Comparison of ENCODE assay signal across 10 cellular contexts in genomic region chr1:84164156-84164555, GRCh38. TPM values are rescaled to one million over a fixed set of nuclear protein-coding genes. Genes with fewer than 3 reads are reported as not detected.
DNase-seq lines count a peak whose midpoint lies in the region; ATAC-seq and TF ChIP-seq lines count a peak whose summit lies in the region.
"Had no signal": no experiment of that assay in that cellular context is flagged by ENCODE, and none has a peak within 500 bp of the region (broad histone marks: within the 10 kb centered on the region; RNA-seq: fewer than 3 reads in every experiment).

No MANE protein-coding gene starts in this region.

- H3K4me1 Mint-ChIP-seq in stimulated activated memory B cell treated with anti-CD40 and anti-IgM and Interleukin-4, amounts not matched to agents 10 μg/mL and 1 μg/mL and 100 μg/mL, for 72 hours = peaks cover 69% of the 10 kb centered on the region
- peaks cover 7% of the 10 kb centered on the region for H3K4me1 Mint-ChIP-seq in nephron progenitor cell

- CTCF ChIA-PET in Panc1 (lab: Charles Lee) = no interaction called here

- H3K27ac Mint-ChIP-seq in stimulated activated memory B cell treated with anti-CD40 and anti-IgM and Interleukin-4, amounts not matched to agents 10 μg/mL and 1 μg/mL and 100 μg/mL, for 72 hours = no peak overlapping the region
- H3K27ac Mint-ChIP-seq in nephron progenitor cell = no peak overlapping the region

- H3K4me3 ChIP-seq in right cardiac atrium (ENCODE audit: low read length) (peak overlapping the region; percentile 35), Panc1 (ENCODE audit: low read depth in 2 of 2, low read length in 2 of 2) (peak overlapping the region; percentile 36 to 53), dorsolateral prefrontal cortex (peak overlapping the region; percentile 35 to 77 (median 62)), suprapubic skin (peak overlapping the region; percentile 14)

- TF ChIP-seq CTCF in Panc1 (IDR thresholded peaks at IDR 0.05) = no peak
- TF ChIP-seq CTCF in dorsolateral prefrontal cortex (IDR thresholded peaks at IDR 0.05 in 54 of 56, conservative IDR thresholded peaks at IDR 0.05 in 2 of 56; ENCODE audit: low read depth in 1 of 56, partially characterized antibody in 56 of 56) = peak in 1 of 56 donors; percentile 17
- no peak for TF ChIP-seq CTCF in suprapubic skin (IDR thresholded peaks at IDR 0.05)
- no peak for TF ChIP-seq CTCF in nephron progenitor cell (IDR thresholded peaks at IDR 0.05)

- POLR2A ChIA-PET in Panc1 (lab: Charles Lee) = interaction anchor here (0.5 to 0.8 kb wide), 4 partner anchors 25 to 456 kb away, joined by 3 to 11 read pairs (median 4); no protein-coding TSS in a partner anchor

- peaks cover 6% of the 10 kb centered on the region for H3K36me3 Mint-ChIP-seq in stimulated activated memory B cell treated with anti-CD40 and anti-IgM and Interleukin-4, amounts not matched to agents 10 μg/mL and 1 μg/mL and 100 μg/mL, for 72 hours
- peaks cover 14% of the 10 kb centered on the region for H3K36me3 Mint-ChIP-seq in nephron progenitor cell (ENCODE audit: low read depth)

- no peaks in the 10 kb centered on the region for H3K4me1 ChIP-seq in right cardiac atrium (ENCODE audit: control insufficient read depth, insufficient read depth, low read length)
- H3K4me1 ChIP-seq in Panc1 (ENCODE audit: control insufficient read depth, insufficient read depth, low read length) = peaks cover 27% of the 10 kb centered on the region; the same call in 1 of the 2 replicates
- no peaks in the 10 kb centered on the region for H3K4me1 ChIP-seq in suprapubic skin

- BruUV-seq in Panc1 (replicated peaks; lab: Mats Ljungman, UMichigan) = no TSS peak

- no peak overlapping the region for H3K4me3 Mint-ChIP-seq in stimulated activated memory B cell treated with anti-CD40 and anti-IgM and Interleukin-4, amounts not matched to agents 10 μg/mL and 1 μg/mL and 100 μg/mL, for 72 hours
- no peak overlapping the region for H3K4me3 Mint-ChIP-seq in nephron progenitor cell

- no peaks in the 10 kb centered on the region for H3K36me3 ChIP-seq in Panc1 (ENCODE audit: control insufficient read depth, insufficient read depth, low read length)
- H3K36me3 ChIP-seq in suprapubic skin = no peaks in the 10 kb centered on the region
- H3K36me3 ChIP-seq: transverse colon had no signal

- no peaks in the 10 kb centered on the region for H3K27me3 ChIP-seq in right cardiac atrium (ENCODE audit: control insufficient read depth, insufficient read depth)
- no peaks in the 10 kb centered on the region for H3K27me3 ChIP-seq in Panc1 (ENCODE audit: control insufficient read depth, insufficient read depth, low read length)
- H3K27me3 ChIP-seq in dorsolateral prefrontal cortex = no peaks in the 10 kb centered on the region
- no peaks in the 10 kb centered on the region for H3K27me3 ChIP-seq in suprapubic skin
- H3K27me3 ChIP-seq: transverse colon had no signal

- WGBS in right cardiac atrium = 59% methylated on average over 5 of the region's 5 CpGs
- WGBS in suprapubic skin = 73% methylated on average over 5 of the region's 5 CpGs

- in situ Hi-C loops in Panc1 (cut with HindIII; ENCODE audit: low pct_unique_long_range_greater_than_20kb, low sequenced_read_pairs) = no loop called here

- ATAC-seq in right cardiac atrium (no peak), Right ventricle myocardium inferior (no peak), Panc1 (peak; percentile 86)
- ATAC-seq in stimulated activated memory B cell treated with anti-CD40 and anti-IgM and Interleukin-4, amounts not matched to agents 10 μg/mL and 1 μg/mL and 100 μg/mL, for 72 hours = no peak

- H3K9me3 Mint-ChIP-seq in stimulated activated memory B cell treated with anti-CD40 and anti-IgM and Interleukin-4, amounts not matched to agents 10 μg/mL and 1 μg/mL and 100 μg/mL, for 72 hours = peaks cover 4% of the 10 kb centered on the region
- H3K9me3 Mint-ChIP-seq in nephron progenitor cell = peaks cover 18% of the 10 kb centered on the region

- intact Hi-C loops in right cardiac atrium (cut with DNase I) (no loop called here), Right ventricle myocardium inferior (cut with DNase I) (no loop called here), Panc1 (cut with micrococcal nuclease; ENCODE audit: unreplicated experiment) (loop anchor here (5.0 kb wide), 1 partner anchor 138 kb away; the partner anchor contains the start of gene SAMD13), dorsolateral prefrontal cortex (cut with DNase I) (loop anchor here in 1 of 2 donors (10.0 kb wide), 1 partner anchor 91 kb away; no protein-coding TSS in a partner anchor), posterior vena cava (cut with DNase I) (no loop called here)

- TF ChIP-seq EP300 in suprapubic skin (IDR thresholded peaks at IDR 0.05) = no peak

- H3K27ac ChIP-seq in right cardiac atrium (ENCODE audit: low read length) (no peak overlapping the region), Panc1 (ENCODE audit: low read length) (peak overlapping the region; percentile 89), dorsolateral prefrontal cortex (peak overlapping the region; percentile 80 to 97 (median 91)), suprapubic skin (no peak overlapping the region)
- H3K27ac ChIP-seq: transverse colon had no signal

- H3K9me3 ChIP-seq in right cardiac atrium (ENCODE audit: control insufficient read depth, low read length) = no peaks in the 10 kb centered on the region
- peaks cover 3% of the 10 kb centered on the region; the same call in 1 of the 2 replicates for H3K9me3 ChIP-seq in Panc1 (ENCODE audit: control insufficient read depth, insufficient read depth, low read depth, low read length)
- H3K9me3 ChIP-seq in suprapubic skin = no peaks in the 10 kb centered on the region
- H3K9me3 ChIP-seq: transverse colon had no signal

- no peak for DNase-seq in right cardiac atrium
- DNase-seq in Right ventricle myocardium inferior (ENCODE audit: missing footprints) = no peak
- peak; percentile 73 for DNase-seq in Panc1 (ENCODE audit: low read depth, low spot score)
- DNase-seq in dorsolateral prefrontal cortex = no peak
- no peak for DNase-seq in suprapubic skin (ENCODE audit: low spot score in 2 of 2)
- no peak for DNase-seq in nephron progenitor cell
- no peak for DNase-seq in posterior vena cava (ENCODE audit: low spot score)
- DNase-seq: activated effector memory CD4-positive, alpha-beta T cell treated with Interleukin-2 at 50 U/mL for 16 hours; transverse colon had no signal

- H3K27me3 Mint-ChIP-seq in stimulated activated memory B cell treated with anti-CD40 and anti-IgM and Interleukin-4, amounts not matched to agents 10 μg/mL and 1 μg/mL and 100 μg/mL, for 72 hours = no peaks in the 10 kb centered on the region
- H3K27me3 Mint-ChIP-seq in nephron progenitor cell (ENCODE audit: low read depth, poor library complexity) = no peaks in the 10 kb centered on the region

- no peak for TF ChIP-seq POLR2A in suprapubic skin (IDR thresholded peaks at IDR 0.05)

RNA-seq across cellular contexts. Expression of gene PRKACB, which starts 20.1 kb away (rescaled TPM):
- total RNA-seq in right cardiac atrium (10 to 100 TPM; 49.6 to 53.5 (median 51.3) TPM), Right ventricle myocardium inferior (33.8 TPM), Panc1 (2021; ENCODE audit: unreplicated experiment) (54.9 TPM), dorsolateral prefrontal cortex (100 to 1,000 TPM; 156 to 555 (median 433) TPM), suprapubic skin (10 to 100 TPM in 2 of 4 donors, 1 to 10 TPM in 2; 6.6 to 12.2 (median 9.1) TPM), posterior vena cava (10 to 100 TPM; 69.2 to 80.2 TPM)
- polyA plus RNA-seq in right cardiac atrium = 21.0 TPM
- 16.6 TPM for polyA plus RNA-seq in Panc1 (2012; ENCODE audit: insufficient read length)

Comparison
In these comparisons a context has a peak if more than half of its experiments do, and no peak if none do; other contexts are left out.
1. H3K27ac ChIP-seq: peak in Panc1 (single experiment) and dorsolateral prefrontal cortex (59 of 59); none in right cardiac atrium (single experiment) and suprapubic skin (single experiment).
2. Peak in every context shown above with its lines, with median percentiles within 50 percentile points of each other: H3K4me3 ChIP-seq.